Comparison of ENCODE assay signal across 1 cellular context in genomic region chr10:63738410-63738809, GRCh38.
A peak's percentile ranks its signal among the peaks of the same experiment; 100 is the strongest.
TF ChIP-seq lines count a peak whose summit lies in the region.

No MANE protein-coding gene starts in this region.

TF ChIP-seq in HepG2, 621 proteins besides CTCF, POLR2A, EP300 and RAD21 (continued from another document and continues in another):
- TF ChIP-seq PRDM15 (CRISPR knock-in tag; IDR thresholded peaks at IDR 0.05), result no peak
- no peak for TF ChIP-seq SATB2 (CRISPR knock-in tag; IDR thresholded peaks at IDR 0.05)
- 0 out of 2 replicates have a peak, but pooled peaks have one; percentile 49 for TF ChIP-seq NFKBIZ (CRISPR knock-in tag; IDR thresholded peaks at IDR 0.05)
- no peak for TF ChIP-seq ZNF260 (CRISPR knock-in tag; IDR thresholded peaks at IDR 0.05; ENCODE audit: borderline replicate concordance, low read depth)
- no peak for TF ChIP-seq IRF1 (CRISPR knock-in tag; IDR thresholded peaks at IDR 0.05; ENCODE audit: low read depth)
- peak; percentile 70; the same call in 1 of the 2 replicates for TF ChIP-seq ZNF350 (CRISPR knock-in tag; IDR thresholded peaks at IDR 0.05; ENCODE audit: borderline replicate concordance, low read depth)
- no peak for TF ChIP-seq ZNF432 (CRISPR knock-in tag; IDR thresholded peaks at IDR 0.05; ENCODE audit: borderline replicate concordance)
- TF ChIP-seq LCORL (IDR thresholded peaks at IDR 0.05), result no peak
- TF ChIP-seq LCORL (CRISPR knock-in tag; IDR thresholded peaks at IDR 0.05), result peak; percentile 88
- peak; percentile 72 for TF ChIP-seq ZNF574 (CRISPR knock-in tag; IDR thresholded peaks at IDR 0.05)
- no peak for TF ChIP-seq HNRNPH1 (optimal IDR thresholded peaks at IDR 0.05; ENCODE audit: low read depth, low read length)
- peak; percentile 63; the same call in 1 of the 2 replicates for TF ChIP-seq MIER2 (CRISPR knock-in tag; IDR thresholded peaks at IDR 0.05)
- TF ChIP-seq RELA (CRISPR knock-in tag; IDR thresholded peaks at IDR 0.05), result no peak
- TF ChIP-seq ZBTB25 (CRISPR knock-in tag; IDR thresholded peaks at IDR 0.05), result peak; percentile 53; the same call in 1 of the 2 replicates
- TF ChIP-seq MIXL1 (CRISPR knock-in tag; IDR thresholded peaks at IDR 0.05), result peak; percentile 81; the same call in 1 of the 2 replicates
- TF ChIP-seq GABPA (IDR thresholded peaks at IDR 0.05; ENCODE audit: low read depth, low read length), result no peak
- TF ChIP-seq GABPA (CRISPR knock-in tag; IDR thresholded peaks at IDR 0.05; ENCODE audit: low read depth), result peak; percentile 62
- TF ChIP-seq ZNF878 (CRISPR knock-in tag; IDR thresholded peaks at IDR 0.05), result no peak
- no peak for TF ChIP-seq POLR2AphosphoS2 (IDR thresholded peaks at IDR 0.05; ENCODE audit: low read depth, low read length)
- TF ChIP-seq ZNF124 (CRISPR knock-in tag; IDR thresholded peaks at IDR 0.05), result 0 out of 2 replicates have a peak, but pooled peaks have one; percentile 41
- peak; percentile 99 for TF ChIP-seq ZMYM2 (CRISPR knock-in tag; IDR thresholded peaks at IDR 0.05)
- no peak for TF ChIP-seq CBFB (CRISPR knock-in tag; IDR thresholded peaks at IDR 0.05)
- TF ChIP-seq ETV5 (CRISPR knock-in tag; IDR thresholded peaks at IDR 0.05; ENCODE audit: borderline replicate concordance), result peak; percentile 72; the same call in 1 of the 2 replicates
- peak; percentile 97 for TF ChIP-seq JUN (CRISPR knock-in tag; IDR thresholded peaks at IDR 0.05)
- no peak for TF ChIP-seq DR1 (CRISPR knock-in tag; IDR thresholded peaks at IDR 0.05)
- TF ChIP-seq ZNF781 (CRISPR knock-in tag; IDR thresholded peaks at IDR 0.05; ENCODE audit: borderline replicate concordance, not compliant biosample characterization), result no peak
- no peak for TF ChIP-seq ZNF7 (CRISPR knock-in tag; IDR thresholded peaks at IDR 0.05)
- peak; percentile 79; the same call in 1 of the 2 replicates for TF ChIP-seq ZFP1 (CRISPR knock-in tag; IDR thresholded peaks at IDR 0.05)
- TF ChIP-seq ZNF292 (CRISPR knock-in tag; IDR thresholded peaks at IDR 0.05; ENCODE audit: borderline replicate concordance, low read depth), result peak; percentile 67; the same call in 1 of the 2 replicates
- TF ChIP-seq HNF1A (IDR thresholded peaks at IDR 0.05; ENCODE audit: low read depth), result peak; percentile 43; the same call in 1 of the 2 replicates
- TF ChIP-seq HNF1A (CRISPR knock-in tag; IDR thresholded peaks at IDR 0.05; ENCODE audit: borderline replicate concordance), result no peak; the same call in 1 of the 2 replicates
- no peak for TF ChIP-seq TSC22D2 (CRISPR knock-in tag; IDR thresholded peaks at IDR 0.05; ENCODE audit: borderline replicate concordance)
- TF ChIP-seq NR2F2 (IDR thresholded peaks at IDR 0.05; ENCODE audit: borderline replicate concordance, low read depth), result peak; percentile 80; the same call in 1 of the 2 replicates
- 0 out of 2 replicates have a peak, but pooled peaks have one; percentile 36 for TF ChIP-seq ZZZ3 (CRISPR knock-in tag; IDR thresholded peaks at IDR 0.05; ENCODE audit: borderline replicate concordance)
- peak; percentile 49; the same call in 1 of the 3 replicates for TF ChIP-seq MXI1 (IDR thresholded peaks at IDR 0.05; ENCODE audit: borderline replicate concordance, low read depth, low read length)
- TF ChIP-seq SKI (IDR thresholded peaks at IDR 0.05; ENCODE audit: partially characterized antibody), result peak; percentile 74
- 0 out of 2 replicates have a peak, but pooled peaks have one; percentile 26 for TF ChIP-seq SIX4 (CRISPR knock-in tag; IDR thresholded peaks at IDR 0.05)
- TF ChIP-seq YY1 (IDR thresholded peaks at IDR 0.05; ENCODE audit: insufficient read depth, insufficient replicate concordance, low read depth, low read length), result no peak
- TF ChIP-seq ZBTB4 (CRISPR knock-in tag; IDR thresholded peaks at IDR 0.05; ENCODE audit: borderline replicate concordance), result no peak
- TF ChIP-seq BATF2 (CRISPR knock-in tag; IDR thresholded peaks at IDR 0.05), result no peak
- peak; percentile 87 for TF ChIP-seq CEBPG (CRISPR knock-in tag; IDR thresholded peaks at IDR 0.05)
- no peak for TF ChIP-seq LRRFIP1 (CRISPR knock-in tag; conservative IDR thresholded peaks at IDR 0.05)
- TF ChIP-seq ZFP36L1 (CRISPR knock-in tag; IDR thresholded peaks at IDR 0.05), result peak; percentile 32; the same call in 1 of the 2 replicates
- 0 out of 2 replicates have a peak, but pooled peaks have one; percentile 58 for TF ChIP-seq GFI1 (CRISPR knock-in tag; IDR thresholded peaks at IDR 0.05; ENCODE audit: borderline replicate concordance)
- TF ChIP-seq NFYC (CRISPR knock-in tag; IDR thresholded peaks at IDR 0.05), result no peak
- TF ChIP-seq ZNF713 (CRISPR knock-in tag; IDR thresholded peaks at IDR 0.05), result no peak
